Comparison of ENCODE assay signal across 9 cellular contexts in genomic region chr13:30340367-30341184, GRCh38. TPM values are rescaled to one million over a fixed set of nuclear protein-coding genes. Genes with fewer than 3 reads are reported as not detected.
A peak's percentile ranks its signal among the peaks of the same experiment; 100 is the strongest.
DNase-seq lines count a peak whose midpoint lies in the region; ATAC-seq and TF ChIP-seq lines count a peak whose summit lies in the region.
"Had no signal": no experiment of that assay in that cellular context is flagged by ENCODE, and none has a peak within 500 bp of the region (broad histone marks: within the 10 kb centered on the region; RNA-seq: fewer than 3 reads in every experiment).

No MANE protein-coding gene starts in this region.

- no peaks in the 10 kb centered on the region for H3K9me3 Mint-ChIP-seq in CD8-positive, alpha-beta T cell

- peaks cover 9% of the 10 kb centered on the region for H3K4me1 ChIP-seq in right cardiac atrium (ENCODE audit: control insufficient read depth, insufficient read depth, low read length)
- peaks cover 24 to 36% (median 28%) of the 10 kb centered on the region in 3 donors for H3K4me1 ChIP-seq in skeletal muscle tissue (ENCODE audit: control insufficient read depth in 3 of 3, insufficient read depth in 3 of 3, low read length in 3 of 3)
- peaks cover 14% of the 10 kb centered on the region for H3K4me1 ChIP-seq in CD8-positive, alpha-beta T cell (ENCODE audit: insufficient read depth, low read length)

- H3K4me3 Mint-ChIP-seq in CD8-positive, alpha-beta T cell, result no peak overlapping the region

- H3K9ac ChIP-seq in skeletal muscle tissue (ENCODE audit: low read depth in 1 of 3, low read length in 3 of 3), result peak overlapping the region in 1 of 3 donors; percentile 51

- H3K4me3 ChIP-seq in right cardiac atrium (ENCODE audit: low read length) (no peak overlapping the region), skeletal muscle tissue (ENCODE audit: low read length in 3 of 3) (peak overlapping the region in 2 of 3 donors; percentile 35 to 49)
- no peak overlapping the region for H3K4me3 ChIP-seq in CD8-positive, alpha-beta T cell (ENCODE audit: low read depth, low read length)
- H3K4me3 ChIP-seq: GM12878 had no signal

- WGBS in right cardiac atrium, result 32% methylated on average over 9 of the region's 9 CpGs

- no peaks in the 10 kb centered on the region for H3K27me3 Mint-ChIP-seq in CD8-positive, alpha-beta T cell (ENCODE audit: low read depth)

- H3K36me3 ChIP-seq in skeletal muscle tissue (ENCODE audit: control insufficient read depth in 3 of 3, insufficient read depth in 3 of 3, low read length in 3 of 3), result no peaks in the 10 kb centered on the region
- H3K36me3 ChIP-seq in CD8-positive, alpha-beta T cell (ENCODE audit: insufficient read depth, low read length), result no peaks in the 10 kb centered on the region

- peak; percentile 95 for DNase-seq in GM04504 (ENCODE audit: low read depth)
- peak; percentile 83 to 85 (median 85) for DNase-seq in right cardiac atrium
- no peak for DNase-seq in CD8-positive, alpha-beta T cell
- DNase-seq in activated CD8-positive, alpha-beta memory T cell treated with anti-CD3 and anti-CD28 coated beads, Interleukin-2, amount 50 U/mL, for 4 hours, result no peak

- no peak for TF ChIP-seq CTCF in CD8-positive, alpha-beta T cell (IDR thresholded peaks at IDR 0.05)

- ATAC-seq in right cardiac atrium, result peak; percentile 93 to 94
- no peak for ATAC-seq in CD8-positive, alpha-beta T cell
- no peak for ATAC-seq in GM21515 (IDR thresholded peaks at IDR 0.05; ENCODE audit: unreplicated experiment)
- ATAC-seq in HG02798 (IDR thresholded peaks at IDR 0.05; ENCODE audit: poor library complexity, unreplicated experiment), result no peak
- ATAC-seq: GM12878 had no signal

- H3K27ac ChIP-seq in angular gyrus (ENCODE audit: low read depth, low read length) (peak overlapping the region; percentile 38), right cardiac atrium (ENCODE audit: low read length) (peak overlapping the region; percentile 87), skeletal muscle tissue (ENCODE audit: low read depth, low read length) (peak overlapping the region; percentile 37)
- no peak overlapping the region for H3K27ac ChIP-seq in CD8-positive, alpha-beta T cell (ENCODE audit: low read depth, low read length)

- intact Hi-C loops in right cardiac atrium (cut with DNase I), result no loop called here
- intact Hi-C loops in CD8-positive, alpha-beta T cell (cut with DNase I, micrococcal nuclease), result no loop called here

- no peak overlapping the region for H3K27ac Mint-ChIP-seq in CD8-positive, alpha-beta T cell

- H3K36me3 Mint-ChIP-seq in CD8-positive, alpha-beta T cell, result no peaks in the 10 kb centered on the region

- CTCF ChIA-PET in CD8-positive, alpha-beta T cell (lab: Charles Lee), result no interaction called here

- POLR2A ChIA-PET in CD8-positive, alpha-beta T cell (lab: Charles Lee), result no interaction called here

- H3K9me3 ChIP-seq in right cardiac atrium (ENCODE audit: control insufficient read depth, low read length) (no peaks in the 10 kb centered on the region), skeletal muscle tissue (ENCODE audit: control insufficient read depth in 3 of 3, low read length in 3 of 3) (no peaks in the 10 kb centered on the region)
- no peaks in the 10 kb centered on the region for H3K9me3 ChIP-seq in CD8-positive, alpha-beta T cell (ENCODE audit: low read length)

- H3K27me3 ChIP-seq in right cardiac atrium (ENCODE audit: control insufficient read depth, insufficient read depth) (no peaks in the 10 kb centered on the region), skeletal muscle tissue (ENCODE audit: control insufficient read depth in 3 of 3, insufficient read depth in 3 of 3, low read length in 3 of 3) (no peaks in the 10 kb centered on the region)
- no peaks in the 10 kb centered on the region for H3K27me3 ChIP-seq in CD8-positive, alpha-beta T cell (ENCODE audit: insufficient read depth, low read length)

- H3K4me1 Mint-ChIP-seq in CD8-positive, alpha-beta T cell (ENCODE audit: low read depth), result peaks cover 23% of the 10 kb centered on the region

RNA-seq across cellular contexts. Expression of gene KATNAL1, which starts 33.2 kb away (rescaled TPM):
- total RNA-seq in right cardiac atrium (10 to 100 TPM; 48.3 to 53.5 (median 50.6) TPM), skeletal muscle tissue (16.2 TPM)
- 8.1 TPM for polyA plus RNA-seq in right cardiac atrium
- 1 to 10 TPM; 2.4 to 2.5 TPM for total RNA-seq in CD8-positive, alpha-beta T cell

Comparison
In these comparisons a context has a peak if more than half of its experiments do, and no peak if none do; other contexts are left out.
1. DNase-seq: peak in GM04504 (single experiment) and right cardiac atrium (3 of 3); none in CD8-positive, alpha-beta T cell (0 of 7) and activated CD8-positive, alpha-beta memory T cell treated with anti-CD3 and anti-CD28 coated beads, Interleukin-2, amount 50 U/mL, for 4 hours (single experiment).
2. ATAC-seq: peak in right cardiac atrium (2 of 2); none in CD8-positive, alpha-beta T cell (single experiment), GM21515 (single experiment) and HG02798 (single experiment).
3. H3K4me3 ChIP-seq: peak in skeletal muscle tissue (2 of 3); none in right cardiac atrium (single experiment) and CD8-positive, alpha-beta T cell (single experiment).